Comparison of ENCODE assay signal across 11 cellular contexts in the genomic region with DNA sequence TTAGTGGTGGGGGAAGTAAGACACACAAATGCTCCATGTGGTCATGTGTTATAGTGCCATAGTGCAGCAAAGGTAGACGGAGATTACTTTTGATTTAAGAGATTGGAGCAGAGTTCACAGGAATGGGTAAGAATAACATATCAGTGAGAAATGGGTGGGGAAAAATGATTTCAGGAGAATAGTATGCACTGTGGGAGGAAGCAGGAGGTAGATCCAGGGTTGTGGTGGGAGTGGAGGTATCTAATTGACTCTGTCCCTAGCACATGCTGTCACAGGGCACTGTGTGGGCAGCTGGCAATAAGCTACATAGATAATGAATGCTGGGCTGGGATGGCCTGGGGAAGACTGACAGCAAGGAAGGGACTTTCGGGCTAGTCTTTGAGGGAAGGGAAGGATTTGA.
DNase-seq lines count a peak whose midpoint lies in the region; ATAC-seq and TF ChIP-seq lines count a peak whose summit lies in the region.
"Had no signal": no experiment of that assay in that cellular context is flagged by ENCODE, and none has a peak within 500 bp of the region (broad histone marks: within the 10 kb centered on the region; RNA-seq: fewer than 3 reads in every experiment).

No MANE protein-coding gene starts in this region.

- TF ChIP-seq CTCF in RWPE2 (IDR thresholded peaks at IDR 0.05; ENCODE audit: poor library complexity, severe bottlenecking) (no peak), left ventricle myocardium inferior (IDR thresholded peaks at IDR 0.05; ENCODE audit: borderline replicate concordance) (no peak)

- no peaks in the 10 kb centered on the region for H3K9me3 Mint-ChIP-seq in stimulated activated effector memory CD8-positive, alpha-beta T cell treated with anti-CD3 and anti-CD28 coated beads, Interleukin-12 subunit alpha, Interleukin-12 subunit beta, amount 100 ng/mL, for 72 hours

- H3K27ac ChIP-seq in RWPE2 (ENCODE audit: poor library complexity, severe bottlenecking) (peak overlapping the region; percentile 17), left ventricle myocardium inferior (replicated peaks) (peak overlapping the region; percentile 64)
- H3K27ac ChIP-seq: WERI-Rb-1 had no signal

- peak; percentile 26 to 30 for DNase-seq in activated CD4-positive, alpha-beta T cell treated with anti-CD3 and anti-CD28 coated beads, Interleukin-2, amount 50 U/mL, for 48 hours
- no peak for DNase-seq in activated CD4-positive, alpha-beta T cell treated with anti-CD3 and anti-CD28 coated beads, Interleukin-2, amount 50 U/mL, for 4 hours
- DNase-seq in RWPE2 (ENCODE audit: low spot score) (no peak), left ventricle myocardium inferior (no peak), NCI-H2171 (lab: John Stamatoyannopoulos, UW) (no peak), NCI-H1105 treated with DMSO at 0.1 percent for 48 hours (lab: John Stamatoyannopoulos, UW) (no peak), COLO829 (ENCODE audit: low spot score) (no peak)
- no peak for DNase-seq in stimulated activated effector memory CD8-positive, alpha-beta T cell treated with anti-CD3 and anti-CD28 coated beads, Interleukin-12 subunit alpha, Interleukin-12 subunit beta, amount 100 ng/mL, for 72 hours (ENCODE audit: low spot score in 2 of 2)
- DNase-seq: GOT3, NCI-H510A treated with DMSO at 0.1 percent for 48 hours, WERI-Rb-1 had no signal

- H3K4me3 ChIP-seq in RWPE2 (ENCODE audit: severe bottlenecking) = no peak overlapping the region
- H3K4me3 ChIP-seq in left ventricle myocardium inferior = no peak overlapping the region

- no peaks in the 10 kb centered on the region; the same call in 1 of the 2 replicates for H3K36me3 ChIP-seq in RWPE2 (ENCODE audit: low read depth)
- H3K36me3 ChIP-seq in left ventricle myocardium inferior = no peaks in the 10 kb centered on the region
- H3K36me3 ChIP-seq: WERI-Rb-1 had no signal

- peak; percentile 64 for ATAC-seq in RWPE2 (ENCODE audit: low read depth)
- peak; percentile 73 for ATAC-seq in stimulated activated effector memory CD8-positive, alpha-beta T cell treated with anti-CD3 and anti-CD28 coated beads, Interleukin-12 subunit alpha, Interleukin-12 subunit beta, amount 100 ng/mL, for 72 hours

- peaks cover 17% of the 10 kb centered on the region for H3K36me3 Mint-ChIP-seq in stimulated activated effector memory CD8-positive, alpha-beta T cell treated with anti-CD3 and anti-CD28 coated beads, Interleukin-12 subunit alpha, Interleukin-12 subunit beta, amount 100 ng/mL, for 72 hours

- no peak overlapping the region for H3K27ac Mint-ChIP-seq in stimulated activated effector memory CD8-positive, alpha-beta T cell treated with anti-CD3 and anti-CD28 coated beads, Interleukin-12 subunit alpha, Interleukin-12 subunit beta, amount 100 ng/mL, for 72 hours

- intact Hi-C loops in left ventricle myocardium inferior (cut with micrococcal nuclease) = no loop called here

- no peak overlapping the region for H3K4me3 Mint-ChIP-seq in stimulated activated effector memory CD8-positive, alpha-beta T cell treated with anti-CD3 and anti-CD28 coated beads, Interleukin-12 subunit alpha, Interleukin-12 subunit beta, amount 100 ng/mL, for 72 hours

- peaks cover 7% of the 10 kb centered on the region for H3K4me1 Mint-ChIP-seq in stimulated activated effector memory CD8-positive, alpha-beta T cell treated with anti-CD3 and anti-CD28 coated beads, Interleukin-12 subunit alpha, Interleukin-12 subunit beta, amount 100 ng/mL, for 72 hours

- H3K9me3 ChIP-seq in RWPE2 (ENCODE audit: severe bottlenecking) = no peaks in the 10 kb centered on the region
- H3K9me3 ChIP-seq in left ventricle myocardium inferior (replicated peaks) = no peaks in the 10 kb centered on the region

- H3K27me3 ChIP-seq in RWPE2 (ENCODE audit: insufficient read depth, poor library complexity, severe bottlenecking) (no peaks in the 10 kb centered on the region), left ventricle myocardium inferior (ENCODE audit: low read depth) (no peaks in the 10 kb centered on the region)

- H3K4me1 ChIP-seq in RWPE2 (ENCODE audit: insufficient read depth, poor library complexity, severe bottlenecking) (peaks cover 17% of the 10 kb centered on the region), left ventricle myocardium inferior (peaks cover 38% of the 10 kb centered on the region)

Comparison
In these comparisons a context has a peak if more than half of its experiments do, and no peak if none do; other contexts are left out.
1. DNase-seq: peak in activated CD4-positive, alpha-beta T cell treated with anti-CD3 and anti-CD28 coated beads, Interleukin-2, amount 50 U/mL, for 48 hours (2 of 2); none in activated CD4-positive, alpha-beta T cell treated with anti-CD3 and anti-CD28 coated beads, Interleukin-2, amount 50 U/mL, for 4 hours (0 of 2), RWPE2 (single experiment), left ventricle myocardium inferior (single experiment), stimulated activated effector memory CD8-positive, alpha-beta T cell treated with anti-CD3 and anti-CD28 coated beads, Interleukin-12 subunit alpha, Interleukin-12 subunit beta, amount 100 ng/mL, for 72 hours (0 of 2), NCI-H2171 (single experiment), NCI-H1105 treated with DMSO at 0.1 percent for 48 hours (single experiment) and COLO829 (single experiment).